ENCODE assay signal across 10 cellular contexts in the genomic region with DNA sequence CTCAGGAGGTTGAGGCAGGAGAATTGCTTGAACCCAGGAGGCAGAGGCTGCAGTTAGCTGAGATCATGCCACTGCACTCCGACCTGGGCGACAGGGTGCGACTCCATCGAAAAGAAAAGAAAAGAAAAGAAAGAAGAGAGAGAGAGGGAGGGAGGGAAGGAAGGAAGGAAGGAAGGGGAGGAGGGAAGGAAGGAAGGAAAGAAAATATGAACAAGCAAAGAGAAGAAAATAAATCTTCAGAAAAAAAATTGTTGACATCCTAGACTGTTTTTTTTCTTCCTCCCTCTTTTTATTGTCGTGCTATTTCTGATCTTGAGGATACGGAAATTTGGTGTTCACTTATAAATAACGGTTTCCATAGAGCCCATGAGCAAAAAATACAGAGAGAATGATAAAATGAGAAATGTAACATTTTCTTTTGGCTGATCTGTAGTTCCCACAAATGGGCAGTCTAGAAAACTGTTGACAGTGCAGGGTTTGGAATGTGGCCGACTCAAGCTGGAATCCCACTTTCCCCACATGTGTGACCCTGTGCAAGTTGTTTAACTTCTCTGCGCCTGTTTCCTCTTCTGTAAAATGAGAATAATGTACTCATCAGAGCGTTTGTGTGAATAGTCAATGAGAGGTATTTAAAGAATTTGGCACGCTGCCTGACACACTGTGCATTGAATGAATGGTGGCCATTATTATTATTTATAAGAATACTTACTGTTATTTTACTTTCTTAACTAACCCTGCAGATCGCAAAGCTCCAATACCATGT. TPM values are rescaled to one million over a fixed set of nuclear protein-coding genes. Genes with fewer than 3 reads are reported as not detected.
A peak's percentile ranks its signal among the peaks of the same experiment; 100 is the strongest.
DNase-seq lines count a peak whose midpoint lies in the region; ATAC-seq and TF ChIP-seq lines count a peak whose summit lies in the region.
"Had no signal": no experiment of that assay in that cellular context is flagged by ENCODE, and none has a peak within 500 bp of the region (broad histone marks: within the 10 kb centered on the region; RNA-seq: fewer than 3 reads in every experiment).

No MANE protein-coding gene starts in this region.

- H3K4me1 ChIP-seq in smooth muscle cell (ENCODE audit: low read depth): peaks cover 9% of the 10 kb centered on the region
- no peaks in the 10 kb centered on the region for H3K4me1 ChIP-seq in mesendoderm (ENCODE audit: control insufficient read depth, low read depth, low read length)

- no peak overlapping the region for H3K23ac ChIP-seq in mesendoderm (ENCODE audit: low read length)

- no peaks in the 10 kb centered on the region for H3K79me2 ChIP-seq in smooth muscle cell (ENCODE audit: low read depth)
- no peaks in the 10 kb centered on the region for H3K79me2 ChIP-seq in mesendoderm (ENCODE audit: control insufficient read depth, insufficient read depth, low read length)

- H3K79me1 ChIP-seq in mesendoderm (ENCODE audit: low read length): no peaks in the 10 kb centered on the region

- H3K36me3 ChIP-seq in smooth muscle cell (ENCODE audit: low read depth): no peaks in the 10 kb centered on the region
- no peaks in the 10 kb centered on the region for H3K36me3 ChIP-seq in mesendoderm (ENCODE audit: control insufficient read depth, insufficient read depth, low read length)

- H3K4ac ChIP-seq in mesendoderm (ENCODE audit: low read depth, low read length): no peak overlapping the region

- H4K20me1 ChIP-seq in smooth muscle cell (ENCODE audit: low read depth): no peaks in the 10 kb centered on the region

- peak; percentile 11 for DNase-seq in DMS153 (lab: John Stamatoyannopoulos, UW)
- DNase-seq in DMS153 treated with DMSO at 0.1 percent for 48 hours (lab: John Stamatoyannopoulos, UW; ENCODE audit: unreplicated experiment): no peak
- DNase-seq in RKO (ENCODE audit: low spot score): peak; percentile 15
- peak; percentile 64 for DNase-seq in fibroblast of the conjunctiva (ENCODE audit: low read depth)
- DNase-seq in smooth muscle cell (lab: John Stamatoyannopoulos, UW; ENCODE audit: unreplicated experiment): no peak
- DNase-seq in stimulated activated naive CD8-positive, alpha-beta T cell treated with anti-CD3 and anti-CD28 coated beads, Interleukin-15, Interleukin-2, amounts not matched to agents 100 U/mL and 50 U/mL, for 24 hours: no peak
- DNase-seq in inferior parietal cortex (ENCODE audit: extremely low spot score): no peak
- DNase-seq in mesendoderm: no peak
- DNase-seq: hypothalamus had no signal

- no peak overlapping the region for H3K56ac ChIP-seq in mesendoderm (ENCODE audit: low read length)

- H2BK5ac ChIP-seq in mesendoderm (ENCODE audit: low read length): no peak overlapping the region

- H3K9ac ChIP-seq in smooth muscle cell (ENCODE audit: low read depth): no peak overlapping the region
- no peak overlapping the region for H3K9ac ChIP-seq in mesendoderm (ENCODE audit: low read length)

- no peaks in the 10 kb centered on the region for H3K27me3 ChIP-seq in smooth muscle cell (ENCODE audit: low read depth)
- H3K27me3 ChIP-seq in mesendoderm (ENCODE audit: insufficient read depth, low read length, poor library complexity): no peaks in the 10 kb centered on the region

- H3K4me3 ChIP-seq in smooth muscle cell (no peak overlapping the region), mesendoderm (ENCODE audit: low read length) (no peak overlapping the region)

- H2AFZ ChIP-seq in smooth muscle cell (ENCODE audit: low read depth): no peak overlapping the region

- H2AK5ac ChIP-seq in mesendoderm (ENCODE audit: low read length): no peak overlapping the region

- no peak overlapping the region for H2BK15ac ChIP-seq in mesendoderm (replicated peaks; ENCODE audit: low read depth)

- no peaks in the 10 kb centered on the region for H3F3A ChIP-seq in smooth muscle cell (ENCODE audit: low read depth)

- no peaks in the 10 kb centered on the region for H3K9me3 ChIP-seq in smooth muscle cell (replicated peaks; ENCODE audit: low read depth)

- 64% methylated on average over 12 of the region's 12 CpGs for WGBS in smooth muscle cell (ENCODE audit: low lambda C conversion rate)
- WGBS in mesendoderm (ENCODE audit: extremely low coverage, insufficient coverage, low lambda C conversion rate): no CpG with 5 or more reads among the region's 12 CpGs

- ATAC-seq in stimulated activated naive CD8-positive, alpha-beta T cell treated with anti-CD3 and anti-CD28 coated beads, Interleukin-15, Interleukin-2, amounts not matched to agents 100 U/mL and 50 U/mL, for 24 hours: no peak

- no peak overlapping the region for H2BK120ac ChIP-seq in mesendoderm (ENCODE audit: low read depth, low read length)

- peak overlapping the region; percentile 64 for H3K4me2 ChIP-seq in smooth muscle cell
- no peak overlapping the region for H3K4me2 ChIP-seq in mesendoderm (ENCODE audit: low read length)

- H4K5ac ChIP-seq in mesendoderm (ENCODE audit: low read length): no peak overlapping the region

- H3K27ac ChIP-seq in smooth muscle cell (ENCODE audit: low read depth) (peak overlapping the region; percentile 30), mesendoderm (ENCODE audit: low read depth, low read length) (no peak overlapping the region)
- H3K27ac ChIP-seq: 22Rv1 had no signal

- H4K8ac ChIP-seq in mesendoderm (ENCODE audit: low read depth, low read length): no peak overlapping the region

- no peak for TF ChIP-seq CTCF in smooth muscle cell (IDR thresholded peaks at IDR 0.05; ENCODE audit: borderline replicate concordance, insufficient read depth, poor library complexity, severe bottlenecking)

- no peak overlapping the region for H3K18ac ChIP-seq in mesendoderm (ENCODE audit: low read length)

RNA-seq across cellular contexts. Expression of a gene that starts 19.4 kb away (rescaled TPM):
- 5.9 and 36.6 TPM in 2 replicates for total RNA-seq in smooth muscle cell
- polyA plus RNA-seq in smooth muscle cell: 5.5 and 9.0 TPM in 2 replicates
- 0.67 TPM for polyA plus RNA-seq in mesendoderm (2013, experiment 1 of 2)
- polyA plus RNA-seq in mesendoderm (2013, experiment 2 of 2): 0.76 TPM

Comparison
In these comparisons a context has a peak if more than half of its experiments do, and no peak if none do; other contexts are left out.
1. DNase-seq: peak in DMS153 (single experiment), RKO (single experiment) and fibroblast of the conjunctiva (single experiment); none in DMS153 treated with DMSO at 0.1 percent for 48 hours (single experiment), smooth muscle cell (single experiment), stimulated activated naive CD8-positive, alpha-beta T cell treated with anti-CD3 and anti-CD28 coated beads, Interleukin-15, Interleukin-2, amounts not matched to agents 100 U/mL and 50 U/mL, for 24 hours (single experiment), inferior parietal cortex (single experiment) and mesendoderm (single experiment).